ENCODE assay signal across 1 cellular context in the genomic region with DNA sequence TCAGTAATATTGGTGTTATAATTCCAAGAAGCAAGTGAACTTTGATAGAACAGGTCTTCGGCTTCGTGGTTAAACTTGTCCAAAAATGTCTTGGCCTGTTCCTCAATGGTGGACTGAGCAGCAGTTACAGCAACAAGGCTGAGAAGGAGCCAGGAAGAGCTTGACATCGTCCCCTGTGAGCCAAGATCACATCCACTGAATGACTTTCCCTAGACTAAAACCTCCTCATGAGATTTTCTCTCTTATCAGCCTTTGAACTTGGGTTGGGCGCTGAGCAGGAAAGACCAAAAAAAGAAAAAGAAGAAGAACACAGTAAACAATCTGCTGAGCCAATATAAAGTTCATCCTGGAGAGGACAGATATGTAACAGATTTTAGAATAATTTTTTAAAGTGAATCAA.
TF ChIP-seq lines count a peak whose summit lies in the region.

A gene (minus strand): TSS at position 216 of the 400 bp plus-strand sequence. CDS start 49 bp downstream, at position 167.

TF ChIP-seq in WTC11, 78 proteins besides CTCF, POLR2A, EP300 and RAD21 (continued from another document):
- TF ChIP-seq, protein P1, sequence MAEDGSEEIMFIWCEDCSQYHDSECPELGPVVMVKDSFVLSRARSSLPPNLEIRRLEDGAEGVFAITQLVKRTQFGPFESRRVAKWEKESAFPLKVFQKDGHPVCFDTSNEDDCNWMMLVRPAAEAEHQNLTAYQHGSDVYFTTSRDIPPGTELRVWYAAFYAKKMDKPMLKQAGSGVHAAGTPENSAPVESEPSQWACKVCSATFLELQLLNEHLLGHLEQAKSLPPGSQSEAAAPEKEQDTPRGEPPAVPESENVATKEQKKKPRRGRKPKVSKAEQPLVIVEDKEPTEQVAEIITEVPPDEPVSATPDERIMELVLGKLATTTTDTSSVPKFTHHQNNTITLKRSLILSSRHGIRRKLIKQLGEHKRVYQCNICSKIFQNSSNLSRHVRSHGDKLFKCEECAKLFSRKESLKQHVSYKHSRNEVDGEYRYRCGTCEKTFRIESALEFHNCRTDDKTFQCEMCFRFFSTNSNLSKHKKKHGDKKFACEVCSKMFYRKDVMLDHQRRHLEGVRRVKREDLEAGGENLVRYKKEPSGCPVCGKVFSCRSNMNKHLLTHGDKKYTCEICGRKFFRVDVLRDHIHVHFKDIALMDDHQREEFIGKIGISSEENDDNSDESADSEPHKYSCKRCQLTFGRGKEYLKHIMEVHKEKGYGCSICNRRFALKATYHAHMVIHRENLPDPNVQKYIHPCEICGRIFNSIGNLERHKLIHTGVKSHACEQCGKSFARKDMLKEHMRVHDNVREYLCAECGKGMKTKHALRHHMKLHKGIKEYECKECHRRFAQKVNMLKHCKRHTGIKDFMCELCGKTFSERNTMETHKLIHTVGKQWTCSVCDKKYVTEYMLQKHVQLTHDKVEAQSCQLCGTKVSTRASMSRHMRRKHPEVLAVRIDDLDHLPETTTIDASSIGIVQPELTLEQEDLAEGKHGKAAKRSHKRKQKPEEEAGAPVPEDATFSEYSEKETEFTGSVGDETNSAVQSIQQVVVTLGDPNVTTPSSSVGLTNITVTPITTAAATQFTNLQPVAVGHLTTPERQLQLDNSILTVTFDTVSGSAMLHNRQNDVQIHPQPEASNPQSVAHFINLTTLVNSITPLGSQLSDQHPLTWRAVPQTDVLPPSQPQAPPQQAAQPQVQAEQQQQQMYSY (CRISPR knock-in tag; IDR thresholded peaks at IDR 0.05): no peak
- TF ChIP-seq, protein P2, sequence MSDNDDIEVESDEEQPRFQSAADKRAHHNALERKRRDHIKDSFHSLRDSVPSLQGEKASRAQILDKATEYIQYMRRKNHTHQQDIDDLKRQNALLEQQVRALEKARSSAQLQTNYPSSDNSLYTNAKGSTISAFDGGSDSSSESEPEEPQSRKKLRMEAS (CRISPR knock-in tag; IDR thresholded peaks at IDR 0.05): no peak
- TF ChIP-seq MYBL2 (CRISPR knock-in tag; IDR thresholded peaks at IDR 0.05) (no peak), GABPB1 (CRISPR knock-in tag; IDR thresholded peaks at IDR 0.05) (no peak), CBFB (CRISPR knock-in tag; IDR thresholded peaks at IDR 0.05; ENCODE audit: low read depth) (no peak), FOXP1 (CRISPR knock-in tag; IDR thresholded peaks at IDR 0.05; ENCODE audit: borderline replicate concordance) (no peak), FOXK1 (CRISPR knock-in tag; IDR thresholded peaks at IDR 0.05) (no peak), SMAD3 (CRISPR knock-in tag; IDR thresholded peaks at IDR 0.05; ENCODE audit: borderline replicate concordance) (no peak), IRF2 (CRISPR knock-in tag; IDR thresholded peaks at IDR 0.05; ENCODE audit: borderline replicate concordance, low read depth) (no peak), ZNF671 (CRISPR knock-in tag; IDR thresholded peaks at IDR 0.05) (no peak), ZBTB21 (CRISPR knock-in tag; IDR thresholded peaks at IDR 0.05; ENCODE audit: borderline replicate concordance) (no peak), ZNF263 (CRISPR knock-in tag; IDR thresholded peaks at IDR 0.05; ENCODE audit: low read depth) (no peak), RELA (CRISPR knock-in tag; IDR thresholded peaks at IDR 0.05; ENCODE audit: borderline replicate concordance) (no peak)
- TF ChIP-seq, protein P3, sequence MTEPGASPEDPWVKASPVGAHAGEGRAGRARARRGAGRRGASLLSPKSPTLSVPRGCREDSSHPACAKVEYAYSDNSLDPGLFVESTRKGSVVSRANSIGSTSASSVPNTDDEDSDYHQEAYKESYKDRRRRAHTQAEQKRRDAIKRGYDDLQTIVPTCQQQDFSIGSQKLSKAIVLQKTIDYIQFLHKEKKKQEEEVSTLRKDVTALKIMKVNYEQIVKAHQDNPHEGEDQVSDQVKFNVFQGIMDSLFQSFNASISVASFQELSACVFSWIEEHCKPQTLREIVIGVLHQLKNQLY (CRISPR knock-in tag; IDR thresholded peaks at IDR 0.05): no peak
- TF ChIP-seq, protein P4, sequence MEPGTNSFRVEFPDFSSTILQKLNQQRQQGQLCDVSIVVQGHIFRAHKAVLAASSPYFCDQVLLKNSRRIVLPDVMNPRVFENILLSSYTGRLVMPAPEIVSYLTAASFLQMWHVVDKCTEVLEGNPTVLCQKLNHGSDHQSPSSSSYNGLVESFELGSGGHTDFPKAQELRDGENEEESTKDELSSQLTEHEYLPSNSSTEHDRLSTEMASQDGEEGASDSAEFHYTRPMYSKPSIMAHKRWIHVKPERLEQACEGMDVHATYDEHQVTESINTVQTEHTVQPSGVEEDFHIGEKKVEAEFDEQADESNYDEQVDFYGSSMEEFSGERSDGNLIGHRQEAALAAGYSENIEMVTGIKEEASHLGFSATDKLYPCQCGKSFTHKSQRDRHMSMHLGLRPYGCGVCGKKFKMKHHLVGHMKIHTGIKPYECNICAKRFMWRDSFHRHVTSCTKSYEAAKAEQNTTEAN (CRISPR knock-in tag; IDR thresholded peaks at IDR 0.05): no peak
- TF ChIP-seq, protein P5, sequence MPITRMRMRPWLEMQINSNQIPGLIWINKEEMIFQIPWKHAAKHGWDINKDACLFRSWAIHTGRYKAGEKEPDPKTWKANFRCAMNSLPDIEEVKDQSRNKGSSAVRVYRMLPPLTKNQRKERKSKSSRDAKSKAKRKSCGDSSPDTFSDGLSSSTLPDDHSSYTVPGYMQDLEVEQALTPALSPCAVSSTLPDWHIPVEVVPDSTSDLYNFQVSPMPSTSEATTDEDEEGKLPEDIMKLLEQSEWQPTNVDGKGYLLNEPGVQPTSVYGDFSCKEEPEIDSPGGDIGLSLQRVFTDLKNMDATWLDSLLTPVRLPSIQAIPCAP (CRISPR knock-in tag; IDR thresholded peaks at IDR 0.05): no peak
